ENCODE assay signal across 8 cellular contexts in genomic region chr3:12810013-12810780, GRCh38. TPM values are rescaled to one million over a fixed set of nuclear protein-coding genes. Genes with fewer than 3 reads are reported as not detected.
DNase-seq lines count a peak whose midpoint lies in the region; ATAC-seq and TF ChIP-seq lines count a peak whose summit lies in the region.

No MANE protein-coding gene starts in this region.

- H3K4me3 ChIP-seq in IMR-90 (ENCODE audit: insufficient read depth, low read depth, low read length): peak overlapping the region; percentile 74
- peak overlapping the region; percentile 80 for H3K4me3 ChIP-seq in osteoblast (ENCODE audit: insufficient read depth, low read length)
- peak overlapping the region; percentile 44 to 64 for H3K4me3 ChIP-seq in testis

- POLR2A ChIA-PET in IMR-90 (lab: Charles Lee; ENCODE audit: unreplicated experiment): no interaction called here

- H2BK15ac ChIP-seq in IMR-90 (ENCODE audit: low read depth, low read length): no peak overlapping the region

- H3K36me3 Mint-ChIP-seq in activated naive CD4-positive, alpha-beta T cell treated with anti-CD3 and anti-CD28 coated beads, Interleukin-2, amount 50 U/mL, for 24 hours: peaks cover 1% of the 10 kb centered on the region
- no peaks in the 10 kb centered on the region for H3K36me3 Mint-ChIP-seq in glutamatergic neuron (ENCODE audit: unreplicated experiment)

- H3K4me3 Mint-ChIP-seq in activated naive CD4-positive, alpha-beta T cell treated with anti-CD3 and anti-CD28 coated beads, Interleukin-2, amount 50 U/mL, for 24 hours: peak overlapping the region; percentile 75
- peak overlapping the region; percentile 75 for H3K4me3 Mint-ChIP-seq in glutamatergic neuron (ENCODE audit: unreplicated experiment)

- peaks cover 2% of the 10 kb centered on the region; the same call in 1 of the 2 replicates for H3K4me1 ChIP-seq in IMR-90 (ENCODE audit: control insufficient read depth, insufficient read depth, low read length)
- peaks cover 3% of the 10 kb centered on the region for H3K4me1 ChIP-seq in osteoblast (ENCODE audit: insufficient read depth, low read length)
- H3K4me1 ChIP-seq in testis: peaks cover 6% of the 10 kb centered on the region

- ATAC-seq in GM21529 (IDR thresholded peaks at IDR 0.05; ENCODE audit: unreplicated experiment): peak; percentile 100
- ATAC-seq in IMR-90 (ENCODE audit: low read depth): peak; percentile 100

- H3K9me3 Mint-ChIP-seq in activated naive CD4-positive, alpha-beta T cell treated with anti-CD3 and anti-CD28 coated beads, Interleukin-2, amount 50 U/mL, for 24 hours: no peaks in the 10 kb centered on the region
- peaks cover 7% of the 10 kb centered on the region for H3K9me3 Mint-ChIP-seq in glutamatergic neuron (ENCODE audit: unreplicated experiment)

- H3K36me3 ChIP-seq in IMR-90 (ENCODE audit: control insufficient read depth, insufficient read depth, low read length): peaks cover 21% of the 10 kb centered on the region; the same call in 1 of the 2 replicates
- no peaks in the 10 kb centered on the region for H3K36me3 ChIP-seq in osteoblast (ENCODE audit: insufficient read depth, low read length)
- H3K36me3 ChIP-seq in testis (ENCODE audit: low read depth, missing control alignments): no peaks in the 10 kb centered on the region

- peak overlapping the region; percentile 59 for H3K9ac ChIP-seq in IMR-90 (ENCODE audit: low read depth, low read length)

- no peaks in the 10 kb centered on the region for H3K9me1 ChIP-seq in IMR-90 (ENCODE audit: insufficient read depth, low read length)

- no peaks in the 10 kb centered on the region for H3K27me3 Mint-ChIP-seq in activated naive CD4-positive, alpha-beta T cell treated with anti-CD3 and anti-CD28 coated beads, Interleukin-2, amount 50 U/mL, for 24 hours
- H3K27me3 Mint-ChIP-seq in glutamatergic neuron (ENCODE audit: unreplicated experiment): peaks cover 6% of the 10 kb centered on the region

- H3K4me2 ChIP-seq in IMR-90 (ENCODE audit: low read depth, low read length) (peak overlapping the region; percentile 92), osteoblast (ENCODE audit: insufficient read depth, low read length) (peak overlapping the region; percentile 87)

- in situ Hi-C loops in IMR-90 (cut with MboI; ENCODE audit: low sequenced_read_pairs): no loop called here

- TF ChIP-seq RAD21 in IMR-90 (IDR thresholded peaks at IDR 0.05; ENCODE audit: low read length): peak; percentile 51

- no peak overlapping the region; the same call in 1 of the 2 replicates for H3K27ac ChIP-seq in IMR-90 (ENCODE audit: insufficient read depth, low read length)
- H3K27ac ChIP-seq in osteoblast (ENCODE audit: low read depth, low read length): no peak overlapping the region
- peak overlapping the region; percentile 27 to 41 for H3K27ac ChIP-seq in testis

- dilution Hi-C loops in IMR-90 (cut with HindIII; ENCODE audit: low sequenced_read_pairs, unreplicated experiment): no loop called here

- H3K79me1 ChIP-seq in IMR-90 (ENCODE audit: low read depth in 1 of 2, low read length in 2 of 2): no peaks in the 10 kb centered on the region

- H3K23ac ChIP-seq in IMR-90 (ENCODE audit: low read depth, low read length): no peak overlapping the region

- no peak overlapping the region for H3K27ac Mint-ChIP-seq in activated naive CD4-positive, alpha-beta T cell treated with anti-CD3 and anti-CD28 coated beads, Interleukin-2, amount 50 U/mL, for 24 hours
- H3K27ac Mint-ChIP-seq in glutamatergic neuron (ENCODE audit: unreplicated experiment): peak overlapping the region; percentile 83

- intact Hi-C loops in IMR-90 (cut with micrococcal nuclease): loop anchor here (1.0 to 2.0 kb wide), 2 partner anchors 104 to 253 kb away; partner anchors contain the start of gene MKRN2
- intact Hi-C loops in testis (cut with DNase I; ENCODE audit: low total_unique reads): no loop called here

- no peak overlapping the region for H3K4ac ChIP-seq in IMR-90 (ENCODE audit: low read depth, low read length)

- peak overlapping the region; percentile 48; the same call in 1 of the 2 replicates for H4K5ac ChIP-seq in IMR-90 (ENCODE audit: low read depth, low read length)

- H4K20me1 ChIP-seq in IMR-90 (ENCODE audit: insufficient read depth, low read length): no peaks in the 10 kb centered on the region
- H4K20me1 ChIP-seq in osteoblast (ENCODE audit: insufficient read depth, low read length): no peaks in the 10 kb centered on the region

- H2AK9ac ChIP-seq in IMR-90 (replicated peaks; ENCODE audit: low read depth, low read length, poor library complexity): peak overlapping the region; percentile 49

- 2% methylated on average over 24 of the region's 50 CpGs; no CpG with 5 or more reads in 1 of the 2 experiments for WGBS in IMR-90 (ENCODE audit: extremely low coverage in 2 of 2, insufficient read length in 1 of 2), 2 experiments
- WGBS in testis, 2 donors: 1 to 4% methylated on average over 26 to 50 of the region's 50 CpGs

- peak overlapping the region; percentile 64; the same call in 1 of the 2 replicates for H3K14ac ChIP-seq in IMR-90 (replicated peaks; ENCODE audit: low read depth, low read length)

- CTCF ChIA-PET in IMR-90 (lab: Yijun Ruan, JAX): interaction anchor here (0.6 to 1.5 kb wide), 11 partner anchors 11 to 256 kb away, joined by 3 to 7 read pairs (median 4); partner anchors contain the start of genes CAND2, RPL32 and TMEM40

- no peak overlapping the region for H2BK120ac ChIP-seq in IMR-90 (ENCODE audit: low read depth, low read length)

- DNase-seq in DMS 273 treated with DMSO at 0.1 percent for 48 hours (lab: John Stamatoyannopoulos, UW): peak; percentile 62
- DNase-seq in IMR-90: peak; percentile 81
- peak; percentile 94 for DNase-seq in SK-N-DZ (ENCODE audit: low spot score)
- peak; percentile 98 for DNase-seq in glutamatergic neuron
- DNase-seq in osteoblast (ENCODE audit: insufficient read length, low spot score, missing footprints): peak; percentile 100
- peak; percentile 97 for DNase-seq in testis

- H2AFZ ChIP-seq in IMR-90 (replicated peaks; ENCODE audit: low read length, poor library complexity) (peak overlapping the region; percentile 93), osteoblast (ENCODE audit: low read length) (peak overlapping the region; percentile 88)

- no peak overlapping the region for H2AK5ac ChIP-seq in IMR-90 (ENCODE audit: low read depth, low read length)

- peaks cover 12% of the 10 kb centered on the region for H3K4me1 Mint-ChIP-seq in activated naive CD4-positive, alpha-beta T cell treated with anti-CD3 and anti-CD28 coated beads, Interleukin-2, amount 50 U/mL, for 24 hours
- peaks cover 3% of the 10 kb centered on the region for H3K4me1 Mint-ChIP-seq in glutamatergic neuron (ENCODE audit: low read depth, unreplicated experiment)

- no peak overlapping the region for H2BK20ac ChIP-seq in IMR-90 (ENCODE audit: low read depth, low read length)

- TF ChIP-seq CTCF in IMR-90 (conservative IDR thresholded peaks at IDR 0.05; ENCODE audit: low read depth, low read length) (peak; percentile 67), glutamatergic neuron (IDR thresholded peaks at IDR 0.05; ENCODE audit: partially characterized antibody, unreplicated experiment) (peak; percentile 90), osteoblast (IDR thresholded peaks at IDR 0.05; ENCODE audit: extremely low read depth, low read depth, low read length) (peak; percentile 56), testis (IDR thresholded peaks at IDR 0.05) (peak; percentile 63 to 82 (median 76))

- H3K9me3 ChIP-seq in IMR-90 (ENCODE audit: control insufficient read depth, insufficient read depth, low read length) (no peaks in the 10 kb centered on the region), osteoblast (ENCODE audit: low read depth, low read length) (no peaks in the 10 kb centered on the region), testis (no peaks in the 10 kb centered on the region)

- H3K27me3 ChIP-seq in IMR-90 (ENCODE audit: control insufficient read depth, insufficient read depth, low read length): no peaks in the 10 kb centered on the region
- H3K27me3 ChIP-seq in osteoblast (ENCODE audit: insufficient read depth, low read length): no peaks in the 10 kb centered on the region
- no peaks in the 10 kb centered on the region for H3K27me3 ChIP-seq in testis

- no peak overlapping the region for H2BK5ac ChIP-seq in IMR-90 (ENCODE audit: low read depth, low read length, poor library complexity, severe bottlenecking)

- no TSS peak for BruUV-seq in IMR-90 (replicated peaks; lab: Mats Ljungman, UMichigan)

- no peak overlapping the region for H3K18ac ChIP-seq in IMR-90 (ENCODE audit: low read depth, low read length)

- peak overlapping the region; percentile 75 to 87; a peak in 2 of 4 replicates for H4K8ac ChIP-seq in IMR-90 (ENCODE audit: low read depth in 2 of 2, low read length in 2 of 2)

- H3K56ac ChIP-seq in IMR-90 (ENCODE audit: extremely low read depth, insufficient read depth, low read length): no peak overlapping the region

- TF ChIP-seq POLR2A in IMR-90 (IDR thresholded peaks at IDR 0.05; ENCODE audit: low read depth, low read length) (no peak), testis (IDR thresholded peaks at IDR 0.05) (no peak)

- no peak overlapping the region for H4K91ac ChIP-seq in IMR-90 (ENCODE audit: insufficient read depth, low read depth, low read length)

- H3K79me2 ChIP-seq in osteoblast (ENCODE audit: insufficient read depth, low read length): no peaks in the 10 kb centered on the region

RNA-seq across cellular contexts. Expression of gene CAND2, which starts 13.7 kb away (rescaled TPM):
- 2.5 and 2.9 TPM in 2 replicates for total RNA-seq in IMR-90 (2012; rRNA removed)
- polyA plus RNA-seq in IMR-90 (2012; rRNA removed): 4.9 and 5.7 TPM in 2 replicates
- polyA plus RNA-seq in IMR-90 (2012; cell fraction: cytosol; rRNA removed): 4.3 and 7.4 TPM in 2 replicates
- polyA plus RNA-seq in IMR-90 (2012; cell fraction: nucleus; rRNA removed; ENCODE audit: low replicate concordance): 11.5 and 21.5 TPM in 2 replicates
- 16.5 and 17.9 TPM in 2 replicates for polyA plus RNA-seq in SK-N-DZ (2014; cell fraction: cytosol; rRNA removed)
- 21.2 and 26.5 TPM in 2 replicates for polyA plus RNA-seq in SK-N-DZ (2014; cell fraction: nucleus; rRNA removed)
- total RNA-seq in glutamatergic neuron (ENCODE audit: unreplicated experiment): 8.8 TPM
- total RNA-seq in osteoblast: 1.2 and 1.4 TPM in 2 replicates
- total RNA-seq in testis: 100 to 1,000 TPM; 118 to 128 TPM
- 38.0 TPM for polyA plus RNA-seq in testis (ENCODE audit: insufficient read depth, low read depth, low replicate concordance)

RNA-seq across cellular contexts. Expression of gene RPL32, which starts 31.2 kb away (rescaled TPM):
- total RNA-seq in IMR-90 (2012; rRNA removed) (566 and 644 TPM in 2 replicates), glutamatergic neuron (ENCODE audit: unreplicated experiment) (966 TPM), osteoblast (524 and 1,095 TPM in 2 replicates), testis (100 to 1,000 TPM; 435 to 713 TPM)
- polyA plus RNA-seq in IMR-90 (2012; rRNA removed) (1,856 and 2,352 TPM in 2 replicates), testis (ENCODE audit: insufficient read depth, low read depth, low replicate concordance) (1,578 TPM)
- 1,242 and 1,359 TPM in 2 replicates for polyA plus RNA-seq in IMR-90 (2012; cell fraction: cytosol; rRNA removed)
- polyA plus RNA-seq in IMR-90 (2012; cell fraction: nucleus; rRNA removed; ENCODE audit: low replicate concordance): 275 and 638 TPM in 2 replicates
- 3,712 and 4,687 TPM in 2 replicates for polyA plus RNA-seq in SK-N-DZ (2014; cell fraction: cytosol; rRNA removed)
- 1,219 and 2,794 TPM in 2 replicates for polyA plus RNA-seq in SK-N-DZ (2014; cell fraction: nucleus; rRNA removed)

RNA-seq across cellular contexts. Expression of gene TMEM40, which starts 51.1 kb away (rescaled TPM):
- total RNA-seq in IMR-90 (2012; rRNA removed): not detected in 2 replicates
- 0.27 and 0.29 TPM in 2 replicates for polyA plus RNA-seq in IMR-90 (2012; rRNA removed)
- polyA plus RNA-seq in IMR-90 (2012; cell fraction: cytosol; rRNA removed): 0.14 and 0.24 TPM in 2 replicates
- 0.13 and 0.24 TPM in 2 replicates for polyA plus RNA-seq in IMR-90 (2012; cell fraction: nucleus; rRNA removed; ENCODE audit: low replicate concordance)
- polyA plus RNA-seq in SK-N-DZ (2014; cell fraction: cytosol; rRNA removed): not detected in 2 replicates
- not detected in 2 replicates for polyA plus RNA-seq in SK-N-DZ (2014; cell fraction: nucleus; rRNA removed)
- total RNA-seq in glutamatergic neuron (ENCODE audit: unreplicated experiment): not detected
- not detected in 2 replicates for total RNA-seq in osteoblast
- total RNA-seq in testis: 1 to 10 TPM; 1.5 to 1.7 TPM
- 0.96 TPM for polyA plus RNA-seq in testis (ENCODE audit: insufficient read depth, low read depth, low replicate concordance)

Comparison
In these comparisons a context has a peak if more than half of its experiments do, and no peak if none do; other contexts are left out.
1. H3K27ac ChIP-seq: peak in testis (2 of 2); none in IMR-90 (single experiment) and osteoblast (single experiment).
2. RNA of gene CAND2, which starts 13.7 kb away (total RNA-seq): 118 to 128 TPM in testis; 8.8 TPM in glutamatergic neuron (single experiment), 2.5 to 2.9 TPM in IMR-90 and 1.2 to 1.4 TPM in osteoblast; every median in the first group is over 10 times any median in the second.
3. Peak in every context shown above with its lines, with median percentiles within 50 percentile points of each other: DNase-seq, H3K4me3 ChIP-seq and CTCF ChIP-seq.